1 cellular context compared by ENCODE assay signal in genomic region chr22:37416389-37416788, GRCh38.
TF ChIP-seq lines count a peak whose summit lies in the region.

No MANE protein-coding gene starts in this region.

TF ChIP-seq in HEK293, 187 proteins besides CTCF, POLR2A, EP300 and RAD21 (continued from another document):
- no peak for TF ChIP-seq BCL6B (tag by site-specific recombination; IDR thresholded peaks at IDR 0.05)
- TF ChIP-seq ZNF670 (tag by site-specific recombination; IDR thresholded peaks at IDR 0.05; ENCODE audit: low read depth), result no peak
- TF ChIP-seq ZNF37A (tag by site-specific recombination; IDR thresholded peaks at IDR 0.05), result no peak
- peak; percentile 54 for TF ChIP-seq ZFHX2 (tag by site-specific recombination; conservative IDR thresholded peaks at IDR 0.05)
- TF ChIP-seq ZNF426 (tag by site-specific recombination; IDR thresholded peaks at IDR 0.05), result no peak
- TF ChIP-seq ZNF394 (tag by site-specific recombination; IDR thresholded peaks at IDR 0.05; ENCODE audit: borderline replicate concordance), result no peak
- TF ChIP-seq EGR2 (tag by site-specific recombination; IDR thresholded peaks at IDR 0.05; ENCODE audit: low read depth), result peak; percentile 71
- TF ChIP-seq ZNF132 (tag by site-specific recombination; IDR thresholded peaks at IDR 0.05; ENCODE audit: borderline replicate concordance), result no peak
- no peak for TF ChIP-seq ZSCAN18 (tag by site-specific recombination; IDR thresholded peaks at IDR 0.05)
- TF ChIP-seq ZNF76 (tag by site-specific recombination; IDR thresholded peaks at IDR 0.05; ENCODE audit: borderline replicate concordance, low read depth), result no peak
- no peak for TF ChIP-seq ZBTB44 (tag by site-specific recombination; IDR thresholded peaks at IDR 0.05)
- TF ChIP-seq ZNF571 (tag by site-specific recombination; IDR thresholded peaks at IDR 0.05), result no peak
- TF ChIP-seq ZNF274 (IDR thresholded peaks at IDR 0.05; ENCODE audit: low read length), result no peak
- no peak for TF ChIP-seq ZNF274 (tag by site-specific recombination; IDR thresholded peaks at IDR 0.05; ENCODE audit: borderline replicate concordance)
- 0 out of 2 replicates have a peak, but pooled peaks have one; percentile 14 for TF ChIP-seq PATZ1 (tag by site-specific recombination; IDR thresholded peaks at IDR 0.05)
- TF ChIP-seq ZNF202 (tag by site-specific recombination; IDR thresholded peaks at IDR 0.05; ENCODE audit: borderline replicate concordance), result no peak
- TF ChIP-seq PRDM10 (tag by site-specific recombination; IDR thresholded peaks at IDR 0.05), result no peak
